9 cellular contexts compared by ENCODE assay signal in the genomic region with DNA sequence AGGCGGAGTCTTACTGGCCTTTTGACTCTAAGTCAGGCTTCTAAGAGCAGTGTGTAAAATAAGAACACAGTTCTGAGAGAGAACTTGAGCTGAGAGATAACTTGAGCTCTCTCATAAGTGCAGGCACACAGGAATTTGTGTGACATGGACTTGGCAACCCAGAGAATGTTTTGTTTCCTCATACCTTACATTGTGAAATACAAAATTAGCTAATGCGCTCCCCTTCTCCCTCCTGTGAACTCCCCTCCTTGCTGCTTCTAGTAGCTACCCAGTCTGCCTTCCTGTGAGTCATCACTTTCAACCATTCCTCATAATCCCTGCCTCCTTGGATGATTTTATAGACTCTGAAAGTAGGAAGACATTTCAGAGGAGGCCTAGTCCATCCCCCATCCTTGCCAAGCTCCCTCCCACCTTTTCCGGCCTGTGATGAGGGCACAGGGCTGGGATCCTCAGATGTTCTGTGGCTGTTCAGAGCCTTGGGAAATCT. TPM values are rescaled to one million over a fixed set of nuclear protein-coding genes. Genes with fewer than 3 reads are reported as not detected.
DNase-seq lines count a peak whose midpoint lies in the region; ATAC-seq and TF ChIP-seq lines count a peak whose summit lies in the region.
"Had no signal": no experiment of that assay in that cellular context is flagged by ENCODE, and none has a peak within 500 bp of the region (broad histone marks: within the 10 kb centered on the region; RNA-seq: fewer than 3 reads in every experiment).

No MANE protein-coding gene starts in this region.

- peak; percentile 97 for DNase-seq in AG09319 (ENCODE audit: extremely low read depth, low read depth)
- DNase-seq in NB4 (ENCODE audit: low read depth): peak; percentile 93
- peak; percentile 60 for DNase-seq in dermis blood vessel endothelial cell
- DNase-seq in myocyte (ENCODE audit: low read depth): peak; percentile 80
- no peak for DNase-seq in NCI-H1436 treated with DMSO at 0.1 percent for 48 hours (lab: John Stamatoyannopoulos, UW)
- no peak for DNase-seq in suprapubic skin (ENCODE audit: low spot score in 2 of 2)
- no peak for DNase-seq in activated T-cell treated with anti-CD3 and anti-CD28 coated beads, Interleukin-2, amount 50 U/mL, for 24 hours
- DNase-seq: stimulated activated CD4-positive, alpha-beta T cell treated with anti-CD3 and anti-CD28 coated beads, Interleukin-1b, Interleukin-23, amount 100 ng/mL, for 48 hours had no signal

- H3K4me3 ChIP-seq in NB4 (ENCODE audit: low read depth, low read length) (no peak overlapping the region), suprapubic skin (no peak overlapping the region)

- TF ChIP-seq EP300 in suprapubic skin (IDR thresholded peaks at IDR 0.05): no peak

- TF ChIP-seq POLR2A in NB4 (IDR thresholded peaks at IDR 0.05; ENCODE audit: extremely low read depth, insufficient read length) (no peak), suprapubic skin (IDR thresholded peaks at IDR 0.05) (no peak)

- TF ChIP-seq CTCF in AG09319 (IDR thresholded peaks at IDR 0.05; ENCODE audit: low read depth, low read length): no peak
- TF ChIP-seq CTCF in NB4 (IDR thresholded peaks at IDR 0.05; ENCODE audit: low read depth, low read length): no peak
- TF ChIP-seq CTCF in suprapubic skin (IDR thresholded peaks at IDR 0.05): no peak

- WGBS in suprapubic skin: 66% methylated on average over 3 of the region's 3 CpGs

- no peaks in the 10 kb centered on the region for H3K36me3 ChIP-seq in suprapubic skin

- H3K4me1 Mint-ChIP-seq in activated T-cell treated with anti-CD3 and anti-CD28 coated beads, Interleukin-2, amount 50 U/mL, for 24 hours (ENCODE audit: low read depth): no peaks in the 10 kb centered on the region

- H3K4me3 Mint-ChIP-seq in activated T-cell treated with anti-CD3 and anti-CD28 coated beads, Interleukin-2, amount 50 U/mL, for 24 hours: no peak overlapping the region

- H3K27me3 Mint-ChIP-seq in activated T-cell treated with anti-CD3 and anti-CD28 coated beads, Interleukin-2, amount 50 U/mL, for 24 hours: no peaks in the 10 kb centered on the region

- no peaks in the 10 kb centered on the region for H3K4me1 ChIP-seq in suprapubic skin

- no peaks in the 10 kb centered on the region for H3K27me3 ChIP-seq in suprapubic skin

- peaks cover 2% of the 10 kb centered on the region for H3K9me3 Mint-ChIP-seq in activated T-cell treated with anti-CD3 and anti-CD28 coated beads, Interleukin-2, amount 50 U/mL, for 24 hours

- no peaks in the 10 kb centered on the region for H3K9me3 ChIP-seq in suprapubic skin

- H3K27ac Mint-ChIP-seq in activated T-cell treated with anti-CD3 and anti-CD28 coated beads, Interleukin-2, amount 50 U/mL, for 24 hours: no peak overlapping the region

- no peak for ATAC-seq in HG03354 (IDR thresholded peaks at IDR 0.05; ENCODE audit: poor library complexity, severe bottlenecking, unreplicated experiment)

- no peaks in the 10 kb centered on the region for H3K36me3 Mint-ChIP-seq in activated T-cell treated with anti-CD3 and anti-CD28 coated beads, Interleukin-2, amount 50 U/mL, for 24 hours (ENCODE audit: low read depth)

- no peak overlapping the region for H3K27ac ChIP-seq in suprapubic skin

RNA-seq across cellular contexts. Expression of a gene that starts 22.6 kb away (rescaled TPM):
- total RNA-seq in dermis blood vessel endothelial cell (under 0.01 TPM in 1 of 2 replicates, not detected in the other), myocyte (not detected in 2 replicates), suprapubic skin (not detected)
- not detected for polyA plus RNA-seq in myocyte (2012)

RNA-seq across cellular contexts. Expression of a gene that starts 27.0 kb away (rescaled TPM):
- total RNA-seq in dermis blood vessel endothelial cell (27.7 and 32.8 TPM in 2 replicates), myocyte (32.8 and 38.6 TPM in 2 replicates), suprapubic skin (10 to 100 TPM; 29.3 to 70.5 (median 37.4) TPM)
- 28.6 TPM for polyA plus RNA-seq in myocyte (2012)

Comparison
In these comparisons a context has a peak if more than half of its experiments do, and no peak if none do; other contexts are left out.
1. DNase-seq: peak in AG09319 (single experiment), NB4 (single experiment), dermis blood vessel endothelial cell (single experiment) and myocyte (single experiment); none in NCI-H1436 treated with DMSO at 0.1 percent for 48 hours (single experiment), suprapubic skin (0 of 2) and activated T-cell treated with anti-CD3 and anti-CD28 coated beads, Interleukin-2, amount 50 U/mL, for 24 hours (single experiment).